Comparison of ENCODE assay signal across 8 cellular contexts in the genomic region with DNA sequence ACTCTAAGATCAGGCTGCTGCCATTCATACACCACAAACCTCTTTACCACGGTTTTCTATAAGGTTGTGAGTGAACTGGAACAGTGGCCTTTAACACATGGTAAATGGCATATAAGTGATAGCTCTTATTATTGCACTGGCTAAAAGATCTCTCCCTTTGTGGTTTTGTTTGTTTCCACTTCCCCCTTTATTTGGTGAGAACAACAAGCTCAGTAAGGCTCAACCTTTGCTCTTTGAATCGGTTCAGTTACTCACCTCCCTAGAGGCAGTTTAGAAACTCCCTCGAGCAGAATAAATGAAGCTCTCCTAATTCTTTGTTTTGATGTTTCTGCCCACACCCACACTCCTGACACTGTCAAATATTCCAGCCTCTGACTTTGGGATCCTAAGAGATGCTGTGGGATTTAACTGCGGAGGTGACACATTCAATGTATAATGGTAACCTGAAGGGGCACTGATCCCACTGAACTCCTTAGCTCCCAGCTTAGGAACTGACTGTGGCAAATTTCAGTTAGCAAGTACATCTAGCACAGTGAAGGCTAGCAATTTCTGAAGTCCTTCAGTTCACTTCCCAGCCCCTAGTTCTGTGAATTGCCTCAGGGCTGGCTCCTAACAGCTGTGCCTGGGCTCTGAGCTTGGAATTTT. TPM values are rescaled to one million over a fixed set of nuclear protein-coding genes. Genes with fewer than 3 reads are reported as not detected.
A peak's percentile ranks its signal among the peaks of the same experiment; 100 is the strongest.
DNase-seq lines count a peak whose midpoint lies in the region; ATAC-seq, FAIRE-seq and TF ChIP-seq lines count a peak whose summit lies in the region.

No MANE protein-coding gene starts in this region.

- H3K4me3 ChIP-seq in DOHH2 (ENCODE audit: low read length) (peak overlapping the region; percentile 49), GM12878 (peak overlapping the region; percentile 27; the same call in 1 of the 2 replicates), gastrocnemius medialis (no peak overlapping the region)

- peak overlapping the region; percentile 6 for H3K27ac ChIP-seq in DOHH2 (ENCODE audit: low read depth, low read length)
- H3K27ac ChIP-seq in GM12878 (ENCODE audit: control insufficient read depth, insufficient read depth): peak overlapping the region; percentile 36
- no peak overlapping the region for H3K27ac ChIP-seq in gastrocnemius medialis

- intact Hi-C loops in GM12878 (cut with micrococcal nuclease; ENCODE audit: unreplicated experiment): loop anchor here (2.0 to 5.0 kb wide), 4 partner anchors 22 to 83 kb away; a partner anchor contains a TSS
- intact Hi-C loops in gastrocnemius medialis (cut with DNase I; ENCODE audit: low total_unique reads): no loop called here

- RAD21 ChIA-PET in GM12878 (lab: Charles Lee; ENCODE audit: unreplicated experiment): interaction anchor here (0.9 to 4.5 kb wide), 41 partner anchors 9 to 397 kb away, joined by 3 to 84 read pairs (median 5); a partner anchor contains a TSS

- H3K4me1 ChIP-seq in DOHH2 (ENCODE audit: control insufficient read depth, low read length): peaks cover 19% of the 10 kb centered on the region
- H3K4me1 ChIP-seq in GM12878 (ENCODE audit: control insufficient read depth, insufficient read depth, low read length): peaks cover 11% of the 10 kb centered on the region
- H3K4me1 ChIP-seq in gastrocnemius medialis: no peaks in the 10 kb centered on the region

- no peak overlapping the region; the same call in 1 of the 2 replicates for H3K9ac ChIP-seq in GM12878 (ENCODE audit: control insufficient read depth, insufficient read depth, low read length)

- H3K27me3 ChIP-seq in DOHH2 (ENCODE audit: control insufficient read depth, low read length) (no peaks in the 10 kb centered on the region), GM12878 (replicated peaks in 1 of 2; ENCODE audit: control insufficient read depth in 2 of 2, insufficient read depth in 2 of 2, low read length in 1 of 2) (no peaks in the 10 kb centered on the region), gastrocnemius medialis (no peaks in the 10 kb centered on the region)

- POLR2A ChIA-PET in GM12878 (lab: Charles Lee): interaction anchor here (0.7 to 5.7 kb wide), 21 partner anchors 9 to 392 kb away, joined by 3 to 39 read pairs (median 4); a partner anchor contains a TSS

- FAIRE-seq in GM12878 (lab: Jason Lieb, UNC): peak; percentile 97

- H2AFZ ChIP-seq in GM12878 (ENCODE audit: control insufficient read depth, low read depth, low read length): peak overlapping the region; percentile 45; the same call in 1 of the 2 replicates

- H3K4me2 ChIP-seq in DOHH2 (ENCODE audit: low read length) (peak overlapping the region; percentile 58), GM12878 (ENCODE audit: control insufficient read depth, insufficient read depth) (peak overlapping the region; percentile 88)

- in situ Hi-C loops in GM12878 (cut with MboI) (no loop called here), gastrocnemius medialis (cut with MboI; ENCODE audit: low sequenced_read_pairs in 4 of 4) (no loop called here)

- DNase-seq in GM20000 (ENCODE audit: low spot score): peak; percentile 88
- DNase-seq in GM12878 (ENCODE audit: low read depth, low spot score): peak; percentile 88
- DNase-seq in gastrocnemius medialis: no peak
- no peak for DNase-seq in anterior cingulate cortex (lab: John Stamatoyannopoulos, UW)
- no peak for DNase-seq in stimulated activated CD4-positive, alpha-beta T cell treated with anti-CD3 and anti-CD28 coated beads, Interleukin-2, amount 100 ng/mL, for 24 hours
- DNase-seq in NCI-H1105 (lab: John Stamatoyannopoulos, UW): no peak

- TF ChIP-seq CTCF in DOHH2 (IDR thresholded peaks at IDR 0.05; ENCODE audit: low read depth, low read length, poor library complexity, severe bottlenecking) (no peak), GM20000 (IDR thresholded peaks at IDR 0.05; ENCODE audit: extremely low read depth, missing control alignments) (no peak), GM12878 (IDR thresholded peaks at IDR 0.05 in 2 of 3, conservative IDR thresholded peaks at IDR 0.05 in 1 of 3; ENCODE audit: control insufficient read depth in 2 of 3, extremely low read depth in 1 of 3, insufficient read depth in 1 of 3, low read depth in 3 of 3, low read length in 3 of 3) (no peak), gastrocnemius medialis (IDR thresholded peaks at IDR 0.05 in 4 of 5, conservative IDR thresholded peaks at IDR 0.05 in 1 of 5) (no peak)

- SMC1A ChIA-PET in GM12878 (lab: Charles Lee; ENCODE audit: uncharacterized antibody, unreplicated experiment): interaction anchor here (0.6 to 5.7 kb wide), 47 partner anchors 9 to 280 kb away, joined by 3 to 104 read pairs (median 6); a partner anchor contains a TSS

- WGBS in GM12878 (ENCODE audit: insufficient coverage, insufficient replicate concordance, low lambda C conversion rate, missing lambda C conversion rate): 1% methylated on average over 4 of the region's 4 CpGs

- no peaks in the 10 kb centered on the region for H3K9me2 ChIP-seq in DOHH2 (replicated peaks; ENCODE audit: control insufficient read depth, low read length)

- TF ChIP-seq POLR2A in GM12878 (IDR thresholded peaks at IDR 0.05; ENCODE audit: low read depth, low read length) (no peak), gastrocnemius medialis (IDR thresholded peaks at IDR 0.05) (no peak)

- H3K79me2 ChIP-seq in DOHH2 (ENCODE audit: control insufficient read depth, low read length) (no peaks in the 10 kb centered on the region), GM12878 (ENCODE audit: control insufficient read depth, insufficient read depth, low read length) (no peaks in the 10 kb centered on the region)

- BruUV-seq in GM12878 (replicated peaks; lab: Mats Ljungman, UMichigan): no TSS peak

- TF ChIP-seq RAD21 in GM12878 (IDR thresholded peaks at IDR 0.05; ENCODE audit: insufficient read depth, low read depth, low read length): no peak

- TF ChIP-seq EP300 in GM12878 (IDR thresholded peaks at IDR 0.05; ENCODE audit: borderline replicate concordance in 1 of 2, control insufficient read depth in 1 of 2, low read depth in 2 of 2, low read length in 2 of 2): peak; percentile 95 to 97

- no peaks in the 10 kb centered on the region for H3K36me3 ChIP-seq in DOHH2 (ENCODE audit: control insufficient read depth, low read length)
- H3K36me3 ChIP-seq in GM12878 (ENCODE audit: control insufficient read depth in 2 of 2, insufficient read depth in 2 of 2, low read length in 1 of 2): no peaks in the 10 kb centered on the region
- H3K36me3 ChIP-seq in gastrocnemius medialis: no peaks in the 10 kb centered on the region

- H4K20me1 ChIP-seq in DOHH2 (ENCODE audit: control insufficient read depth, insufficient read depth, low read depth, low read length): no peaks in the 10 kb centered on the region
- H4K20me1 ChIP-seq in GM12878 (ENCODE audit: control insufficient read depth, insufficient read depth): no peaks in the 10 kb centered on the region

- no peaks in the 10 kb centered on the region for H3K9me3 ChIP-seq in DOHH2 (ENCODE audit: control insufficient read depth, insufficient read depth, low read length)
- no peaks in the 10 kb centered on the region; the same call in 2 of the 3 replicates for H3K9me3 ChIP-seq in GM12878 (replicated peaks; ENCODE audit: control insufficient read depth, insufficient read depth, low read length)
- H3K9me3 ChIP-seq in gastrocnemius medialis: no peaks in the 10 kb centered on the region

- H3F3A ChIP-seq in DOHH2 (ENCODE audit: control insufficient read depth, insufficient read depth): no peaks in the 10 kb centered on the region

- CTCF ChIA-PET in GM12878 (lab: Yijun Ruan, JAX): interaction anchor here (0.6 to 4.2 kb wide), 24 partner anchors 9 to 280 kb away, joined by 3 to 39 read pairs (median 6); no protein-coding TSS in a partner anchor

- ATAC-seq in HG03442 (IDR thresholded peaks at IDR 0.05; ENCODE audit: unreplicated experiment) (peak; percentile 98), GM12878 (peak; percentile 98), gastrocnemius medialis (no peak)

TF ChIP-seq in GM12878, 131 proteins besides CTCF, POLR2A, EP300 and RAD21 (continues in another document):
- TF ChIP-seq FOXM1 (IDR thresholded peaks at IDR 0.05; ENCODE audit: low read depth, low read length): peak; percentile 64; the same call in 1 of the 2 replicates
- TF ChIP-seq ZNF217 (IDR thresholded peaks at IDR 0.05): peak; percentile 87; the same call in 1 of the 2 replicates
- peak; percentile 96 to 97 for TF ChIP-seq IKZF2 (IDR thresholded peaks at IDR 0.05)
- 0 out of 2 replicates have a peak, but pooled peaks have one; percentile 30 for TF ChIP-seq TCF12 (IDR thresholded peaks at IDR 0.05; ENCODE audit: low read depth, low read length)
- no peak for TF ChIP-seq SUPT20H (IDR thresholded peaks at IDR 0.05; ENCODE audit: borderline replicate concordance, control insufficient read depth, low read depth, low read length)
- TF ChIP-seq STAT3 (IDR thresholded peaks at IDR 0.05; ENCODE audit: low read depth, low read length): 0 out of 2 replicates have a peak, but pooled peaks have one; percentile 72
- no peak for TF ChIP-seq NFYA (IDR thresholded peaks at IDR 0.05; ENCODE audit: borderline replicate concordance, low read depth, low read length)
- peak; percentile 94 for TF ChIP-seq MYB (IDR thresholded peaks at IDR 0.05; ENCODE audit: borderline replicate concordance, low read depth, low read length)
- peak; percentile 68; the same call in 1 of the 2 replicates for TF ChIP-seq RB1 (IDR thresholded peaks at IDR 0.05; ENCODE audit: borderline replicate concordance)
- TF ChIP-seq RELA (IDR thresholded peaks at IDR 0.05; ENCODE audit: borderline replicate concordance, partially characterized antibody): peak; percentile 5

RNA-seq across cellular contexts. Expression of a gene that starts 22.5 kb away (rescaled TPM):
- 48.5 and 52.7 TPM in 2 replicates for total RNA-seq in GM12878 (2013; cell fraction: nucleolus; rRNA removed)
- 36.1 and 37.4 TPM in 2 replicates for total RNA-seq in GM12878 (2014; rRNA removed)
- 98.9 and 101 TPM in 2 replicates for total RNA-seq in GM12878 (2014; rRNA removed; fragmentation: Illumina TruSeq; extraction: Trizol)
- 108 and 116 TPM in 2 replicates for total RNA-seq in GM12878 (2021)
- polyA plus RNA-seq in GM12878 (2011; ENCODE audit: low read depth): 38.4 TPM
- polyA plus RNA-seq in GM12878 (2011; rRNA removed): 241 and 256 TPM in 2 replicates
- 195 and 228 TPM in 2 replicates for polyA plus RNA-seq in GM12878 (2011; cell fraction: cytosol; rRNA removed)
- 62.2 and 64.1 TPM in 2 replicates for polyA plus RNA-seq in GM12878 (2011; cell fraction: nucleus; rRNA removed)
- polyA plus RNA-seq in GM12878 (2012): 58.1 and 60.0 TPM in 2 replicates
- polyA plus RNA-seq in GM12878 (2014; fragmentation: Illumina TruSeq; extraction: Trizol): 143 and 150 TPM in 2 replicates
- 10 to 100 TPM; 24.1 to 26.4 TPM for polyA plus RNA-seq in GM12878 (2014; fragmentation: Nextera tagmentation; extraction: Ambion mirVana)
- 73.1 and 73.5 TPM in 2 replicates for polyA plus RNA-seq in GM12878 (2014; rRNA removed)
- 10 to 100 TPM; 10.3 to 10.5 TPM for polyA plus RNA-seq in GM12878 (2016; fragmentation: Nextera tagmentation; extraction: Ambion mirVana)
- polyA minus RNA-seq in GM12878 (2011; rRNA and poly(A)+ RNA removed): 209 and 261 TPM in 2 replicates
- polyA minus RNA-seq in GM12878 (2011; cell fraction: cytosol; rRNA and poly(A)+ RNA removed): 141 and 153 TPM in 2 replicates
- polyA minus RNA-seq in GM12878 (2011; cell fraction: nucleus; rRNA and poly(A)+ RNA removed): 34.8 and 64.1 TPM in 2 replicates
- total RNA-seq in gastrocnemius medialis: 100 to 1,000 TPM; 163 to 249 (median 188) TPM

Comparison
In these comparisons a context has a peak if more than half of its experiments do, and no peak if none do; other contexts are left out.
1. H3K27ac ChIP-seq: peak in DOHH2 (single experiment) and GM12878 (single experiment); none in gastrocnemius medialis (0 of 4).
2. H3K4me3 ChIP-seq: peak in DOHH2 (single experiment) and GM12878 (single experiment); none in gastrocnemius medialis (0 of 4).
3. DNase-seq: peak in GM20000 (single experiment) and GM12878 (single experiment); none in gastrocnemius medialis (0 of 2), anterior cingulate cortex (0 of 58), stimulated activated CD4-positive, alpha-beta T cell treated with anti-CD3 and anti-CD28 coated beads, Interleukin-2, amount 100 ng/mL, for 24 hours (0 of 2) and NCI-H1105 (single experiment).
4. ATAC-seq: peak in HG03442 (single experiment) and GM12878 (single experiment); none in gastrocnemius medialis (0 of 2).